Comparison of ENCODE assay signal across 8 cellular contexts in genomic region chr3:14467723-14468620, GRCh38.
DNase-seq lines count a peak whose midpoint lies in the region; ATAC-seq, FAIRE-seq and TF ChIP-seq lines count a peak whose summit lies in the region.

No MANE protein-coding gene starts in this region.

- no peak overlapping the region for H3K56ac ChIP-seq in H1 (replicated peaks; ENCODE audit: insufficient read length, low read depth, low read length)

- no peak for FAIRE-seq in H1 (lab: Jason Lieb, UNC)

- no peaks in the 10 kb centered on the region for H3K9me3 Mint-ChIP-seq in activated CD8-positive, alpha-beta T cell treated with anti-CD3 and anti-CD28 coated beads, Interleukin-2, amount 10 ng/mL, durations not matched to agents 7 days and 5 days (ENCODE audit: insufficient read depth)

- peak overlapping the region; percentile 30; the same call in 1 of the 2 replicates for H2AK5ac ChIP-seq in H1 (ENCODE audit: low read depth, low read length)

- CTCF ChIA-PET in activated CD8-positive, alpha-beta T cell treated with anti-CD3 and anti-CD28 coated beads, Interleukin-2, amount 10 ng/mL, durations not matched to agents 7 days and 5 days (lab: Charles Lee), result interaction anchor here (0.6 to 2.3 kb wide), 28 partner anchors 9 to 571 kb away, joined by 3 to 30 read pairs (median 4); partner anchors contain the start of genes LSM3, SLC6A6 and XPC
- CTCF ChIA-PET in H1 (lab: Charles Lee; ENCODE audit: partially characterized antibody), result interaction anchor here (0.6 to 4.1 kb wide), 69 partner anchors 8 to 1068 kb away, joined by 3 to 42 read pairs (median 5); partner anchors contain the start of genes GRIP2 and SLC6A6

- no peak overlapping the region for H2BK120ac ChIP-seq in H1 (replicated peaks; ENCODE audit: low read depth, low read length)

- no peak overlapping the region for H3K18ac ChIP-seq in H1 (ENCODE audit: extremely low read depth, low read length)

- no peak overlapping the region for H3K4me3 Mint-ChIP-seq in activated CD8-positive, alpha-beta T cell treated with anti-CD3 and anti-CD28 coated beads, Interleukin-2, amount 10 ng/mL, durations not matched to agents 7 days and 5 days

- H3K27me3 ChIP-seq in H1 (replicated peaks in 1 of 4; ENCODE audit: control insufficient read depth in 3 of 4, extremely low read depth in 1 of 4, insufficient read depth in 3 of 4, low read length in 3 of 4) (no peaks in the 10 kb centered on the region), transverse colon (no peaks in the 10 kb centered on the region)

- H3K36me3 Mint-ChIP-seq in activated CD8-positive, alpha-beta T cell treated with anti-CD3 and anti-CD28 coated beads, Interleukin-2, amount 10 ng/mL, durations not matched to agents 7 days and 5 days (ENCODE audit: low read depth), result peaks cover 11% of the 10 kb centered on the region

- ATAC-seq in activated CD8-positive, alpha-beta T cell treated with anti-CD3 and anti-CD28 coated beads, Interleukin-2, amount 10 ng/mL, durations not matched to agents 7 days and 5 days, result peak; percentile 48
- ATAC-seq in GM18867 (IDR thresholded peaks at IDR 0.05; ENCODE audit: unreplicated experiment) (no peak), HG02623 (IDR thresholded peaks at IDR 0.05; ENCODE audit: unreplicated experiment) (no peak)

- TF ChIP-seq CTCF in H1 (IDR thresholded peaks at IDR 0.05; ENCODE audit: control extremely low read depth in 1 of 3, insufficient read depth in 1 of 3, low read depth in 1 of 3, low read length in 3 of 3) (peak in 2 of 3 experiments; percentile 85; a peak in 3 of 4 replicates), transverse colon (IDR thresholded peaks at IDR 0.05) (peak; percentile 89 to 95 (median 93))

- peak; percentile 88 to 94 for TF ChIP-seq RAD21 in H1 (IDR thresholded peaks at IDR 0.05 in 1 of 2, conservative IDR thresholded peaks at IDR 0.05 in 1 of 2; ENCODE audit: low read depth in 2 of 2, low read length in 2 of 2)

- H3K4me1 Mint-ChIP-seq in activated CD8-positive, alpha-beta T cell treated with anti-CD3 and anti-CD28 coated beads, Interleukin-2, amount 10 ng/mL, durations not matched to agents 7 days and 5 days (ENCODE audit: low read depth), result peaks cover 3% of the 10 kb centered on the region

- peak overlapping the region; percentile 30 for H3K27ac Mint-ChIP-seq in activated CD8-positive, alpha-beta T cell treated with anti-CD3 and anti-CD28 coated beads, Interleukin-2, amount 10 ng/mL, durations not matched to agents 7 days and 5 days

- no peak overlapping the region for H2AFZ ChIP-seq in H1 (ENCODE audit: low read length)

- H3K9me3 ChIP-seq in H1 (ENCODE audit: insufficient read depth in 2 of 2, low read depth in 1 of 2, low read length in 1 of 2) (no peaks in the 10 kb centered on the region), transverse colon (no peaks in the 10 kb centered on the region)

- no peak overlapping the region for H3K4me3 ChIP-seq in H1 (ENCODE audit: extremely low read depth in 1 of 4, insufficient read depth in 2 of 4, low read depth in 3 of 4, low read length in 4 of 4)
- no peak overlapping the region for H3K4me3 ChIP-seq in transverse colon

- H3K27me3 Mint-ChIP-seq in activated CD8-positive, alpha-beta T cell treated with anti-CD3 and anti-CD28 coated beads, Interleukin-2, amount 10 ng/mL, durations not matched to agents 7 days and 5 days (ENCODE audit: low read depth), result no peaks in the 10 kb centered on the region

- H4K5ac ChIP-seq in H1 (ENCODE audit: insufficient read length, low read depth, low read length), result no peak overlapping the region

- WGBS in H1 (ENCODE audit: extremely low coverage in 1 of 2, insufficient coverage in 1 of 2, insufficient read length in 1 of 2, insufficient replicate concordance in 2 of 2, low coverage in 1 of 2, low lambda C conversion rate in 2 of 2, missing lambda C conversion rate in 1 of 2), 2 experiments, result 76% methylated on average over 16 of the region's 18 CpGs; no CpG with 5 or more reads in 1 of the 2 experiments
- 69% methylated on average over 18 of the region's 18 CpGs; no CpG with 5 or more reads in 1 of the 2 donors for WGBS in transverse colon (ENCODE audit: low coverage in 1 of 2), 2 donors

- H2BK5ac ChIP-seq in H1 (ENCODE audit: low read depth, low read length), result no peak overlapping the region; the same call in 1 of the 2 replicates

- no peaks in the 10 kb centered on the region for H3K79me2 ChIP-seq in H1 (ENCODE audit: control insufficient read depth in 1 of 2, insufficient read depth in 2 of 2, low read length in 2 of 2)

- peaks cover 0 to 8% of the 10 kb centered on the region in 2 experiments for H4K20me1 ChIP-seq in H1 (replicated peaks in 1 of 2; ENCODE audit: control insufficient read depth in 1 of 2, insufficient read depth in 2 of 2, low read length in 2 of 2)

- H3K9ac ChIP-seq in H1 (replicated peaks in 1 of 4; ENCODE audit: extremely low read depth in 1 of 4, low read depth in 3 of 4, low read length in 3 of 4), result no peak overlapping the region

- H3K4me1 ChIP-seq in H1 (replicated peaks in 1 of 4; ENCODE audit: control insufficient read depth in 3 of 4, insufficient read depth in 4 of 4, low read length in 3 of 4), result peaks cover 0 to 2% (median 1%) of the 10 kb centered on the region in 4 experiments; a peak in 4 of 7 replicates
- H3K4me1 ChIP-seq in transverse colon, result no peaks in the 10 kb centered on the region

- 0 out of 2 replicates have a peak overlapping the region, but pooled peaks have one; percentile 3 for H3K27ac ChIP-seq in H1 (ENCODE audit: low read depth, low read length)
- H3K27ac ChIP-seq in transverse colon, result no peak overlapping the region

- peaks cover 3% of the 10 kb centered on the region; the same call in 1 of the 2 replicates for H3K79me1 ChIP-seq in H1 (ENCODE audit: low read depth, low read length)

- no peak overlapping the region for H3K23ac ChIP-seq in H1 (ENCODE audit: insufficient read length)

- H3K36me3 ChIP-seq in H1 (ENCODE audit: control insufficient read depth in 2 of 4, insufficient read depth in 4 of 4, low read length in 3 of 4) (peaks cover 16 to 46% (median 36%) of the 10 kb centered on the region in 4 experiments), transverse colon (peaks cover 0 to 4% (median 0%) of the 10 kb centered on the region in 4 donors)

- H3K4ac ChIP-seq in H1 (replicated peaks; ENCODE audit: insufficient read length, low read depth, low read length), result no peak overlapping the region

- no peak overlapping the region for H3K14ac ChIP-seq in H1 (ENCODE audit: insufficient read length)

- peak overlapping the region; percentile 42; the same call in 1 of the 2 replicates for H4K8ac ChIP-seq in H1 (ENCODE audit: extremely low read depth, insufficient read depth, low read length)

- DNase-seq in G401 (ENCODE audit: low spot score) (peak; percentile 60), LoVo (ENCODE audit: low spot score) (peak; percentile 23), H1 (ENCODE audit: low read depth in 1 of 2, low spot score in 2 of 2) (peak in 1 of 2 experiments; percentile 72), myocyte (ENCODE audit: low read depth) (peak; percentile 31), transverse colon (peak; percentile 35)
- DNase-seq in activated CD8-positive, alpha-beta T cell treated with anti-CD3 and anti-CD28 coated beads, Interleukin-2, amount 10 ng/mL, durations not matched to agents 7 days and 5 days, result peak; percentile 44

- no peaks in the 10 kb centered on the region for H3K23me2 ChIP-seq in H1 (ENCODE audit: low read depth, low read length)

- H4K91ac ChIP-seq in H1 (replicated peaks; ENCODE audit: insufficient read length, low read length), result no peak overlapping the region

- TF ChIP-seq POLR2A in H1 (IDR thresholded peaks at IDR 0.05; ENCODE audit: control extremely low read depth in 1 of 2, low read depth in 2 of 2, low read length in 2 of 2) (no peak), transverse colon (IDR thresholded peaks at IDR 0.05) (no peak)

- H2BK15ac ChIP-seq in H1 (ENCODE audit: low read length), result no peak overlapping the region

- intact Hi-C loops in transverse colon (cut with DNase I; ENCODE audit: low total_unique reads), result loop anchor here (2.0 to 5.0 kb wide), 2 partner anchors 207 to 266 kb away; no protein-coding TSS in a partner anchor

- H2BK20ac ChIP-seq in H1 (ENCODE audit: low read length), result no peak overlapping the region

- POLR2A ChIA-PET in activated CD8-positive, alpha-beta T cell treated with anti-CD3 and anti-CD28 coated beads, Interleukin-2, amount 10 ng/mL, durations not matched to agents 7 days and 5 days (lab: Charles Lee), result interaction anchor here (0.8 kb wide), 1 partner anchor 66 kb away, joined by 5 read pairs; the partner anchor contains the start of gene SLC6A6
- POLR2A ChIA-PET in H1 (lab: Charles Lee; ENCODE audit: partially characterized antibody), result interaction anchor here (0.7 to 1.3 kb wide), 7 partner anchors 10 to 289 kb away, joined by 3 read pairs; partner anchors contain the start of genes LSM3 and XPC

- H2BK12ac ChIP-seq in H1 (ENCODE audit: low read depth, low read length), result no peak overlapping the region

- in situ Hi-C loops in G401 (cut with HindIII; ENCODE audit: low sequenced_read_pairs) (no loop called here), transverse colon (cut with MboI; ENCODE audit: low pct_ligation_motif_present in 1 of 4, low pct_unique_long_range_greater_than_20kb in 1 of 4, low sequenced_read_pairs in 3 of 4) (loop anchor here (10.0 to 25.0 kb wide), 5 partner anchors 73 to 581 kb away; partner anchors contain the start of gene WNT7A (in 1 of the 4))

- no peak for TF ChIP-seq EP300 in H1 (IDR thresholded peaks at IDR 0.05; ENCODE audit: borderline replicate concordance in 1 of 2, low read depth in 2 of 2, low read length in 2 of 2)
- no peak for TF ChIP-seq EP300 in transverse colon (IDR thresholded peaks at IDR 0.05; ENCODE audit: low read depth)

- no peak overlapping the region for H3K4me2 ChIP-seq in H1 (ENCODE audit: insufficient read depth in 1 of 2, low read depth in 2 of 2, low read length in 2 of 2)

TF ChIP-seq in H1, 55 proteins besides CTCF, POLR2A, EP300 and RAD21:
- TF ChIP-seq CBX5 (IDR thresholded peaks at IDR 0.05; ENCODE audit: low read depth, low read length) (no peak), CREB1 (IDR thresholded peaks at IDR 0.05) (no peak), NRF1 (IDR thresholded peaks at IDR 0.05; ENCODE audit: low read depth, low read length) (no peak), EGR1 (IDR thresholded peaks at IDR 0.05; ENCODE audit: borderline replicate concordance, low read depth, low read length) (0 out of 2 replicates have a peak, but pooled peaks have one; percentile 40), MAFK (IDR thresholded peaks at IDR 0.05; ENCODE audit: low read depth, low read length) (peak; percentile 21; the same call in 1 of the 2 replicates), TAF1 (IDR thresholded peaks at IDR 0.05; ENCODE audit: low read depth, low read length) (no peak)
TF ChIP-seq in H1: peak in this region for 2.
